In the genomic region with DNA sequence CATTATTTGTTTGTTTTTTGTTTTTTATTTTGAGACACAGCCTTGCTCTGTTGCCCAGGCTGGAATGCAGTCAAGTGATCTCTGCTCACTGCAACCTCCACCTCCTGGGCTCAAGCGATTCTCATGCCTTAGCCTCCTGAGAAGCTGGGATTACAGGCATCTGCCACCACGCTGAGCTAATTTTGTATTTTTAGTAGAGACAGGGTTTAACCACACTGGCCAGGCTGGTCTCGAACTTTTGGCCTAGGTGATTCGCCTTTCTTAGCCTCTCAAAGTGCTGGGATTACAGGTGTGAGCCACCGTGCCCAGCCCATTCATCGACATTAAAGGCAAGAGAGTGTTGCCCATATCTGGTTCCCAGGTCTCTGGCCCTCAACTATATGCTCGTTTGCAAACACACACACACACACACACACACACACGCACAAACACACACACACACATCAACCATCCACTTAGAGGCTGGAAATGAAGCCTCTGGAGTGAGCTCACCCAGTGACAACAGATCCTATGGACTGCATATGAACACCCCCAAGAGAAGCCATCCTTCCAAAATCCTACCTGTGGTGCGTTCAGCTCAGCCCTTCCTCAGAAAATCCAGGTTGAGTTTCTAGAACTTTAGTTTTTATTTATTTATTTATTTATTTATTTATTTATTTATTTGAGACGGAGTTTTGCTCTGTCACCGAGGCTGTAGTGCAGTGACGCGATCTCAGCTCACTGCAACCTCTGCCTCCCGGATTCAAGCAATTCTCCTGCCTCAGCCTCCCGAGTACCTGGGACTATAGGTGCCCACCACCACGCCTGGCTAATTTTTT, we compare ENCODE assay signal across 13 cellular contexts. TPM values are rescaled to one million over a fixed set of nuclear protein-coding genes. Genes with fewer than 3 reads are reported as not detected.
A peak's percentile ranks its signal among the peaks of the same experiment; 100 is the strongest.
DNase-seq lines count a peak whose midpoint lies in the region; ATAC-seq and TF ChIP-seq lines count a peak whose summit lies in the region.
"Had no signal": no experiment of that assay in that cellular context is flagged by ENCODE, and none has a peak within 500 bp of the region (broad histone marks: within the 10 kb centered on the region; RNA-seq: fewer than 3 reads in every experiment).

No MANE protein-coding gene starts in this region.

- H3K4me1 Mint-ChIP-seq in activated naive CD4-positive, alpha-beta T cell treated with anti-CD3 and anti-CD28 coated beads, Interleukin-2, amount 50 U/mL, for 24 hours, result peaks cover 53% of the 10 kb centered on the region
- H3K4me1 Mint-ChIP-seq in activated naive CD8-positive, alpha-beta T cell treated with anti-CD3 and anti-CD28 coated beads for 36 hours, result peaks cover 66% of the 10 kb centered on the region
- peaks cover 51 to 87% of the 10 kb centered on the region in 2 donors for H3K4me1 Mint-ChIP-seq in stimulated activated naive B cell treated with anti-CD40 and anti-IgM and Interleukin-4, amounts not matched to agents 10 μg/mL and 1 μg/mL and 100 μg/mL, for 72 hours
- no peaks in the 10 kb centered on the region for H3K4me1 Mint-ChIP-seq in glutamatergic neuron (ENCODE audit: low read depth, unreplicated experiment)

- no peaks in the 10 kb centered on the region for H3K79me2 ChIP-seq in Loucy (ENCODE audit: insufficient read depth, low read length)
- H3K79me2 ChIP-seq: parathyroid adenoma had no signal

- H4K20me1 ChIP-seq in Loucy (ENCODE audit: insufficient read depth, low read length, poor library complexity, severe bottlenecking), result no peaks in the 10 kb centered on the region

- no peaks in the 10 kb centered on the region for H3K27me3 ChIP-seq in Loucy (ENCODE audit: insufficient read depth, low read length, poor library complexity, severe bottlenecking)
- H3K27me3 ChIP-seq: adrenal gland had no signal

- H3K27me3 Mint-ChIP-seq in activated naive CD4-positive, alpha-beta T cell treated with anti-CD3 and anti-CD28 coated beads, Interleukin-2, amount 50 U/mL, for 24 hours, result no peaks in the 10 kb centered on the region
- peaks cover 3% of the 10 kb centered on the region for H3K27me3 Mint-ChIP-seq in activated naive CD8-positive, alpha-beta T cell treated with anti-CD3 and anti-CD28 coated beads for 36 hours
- no peaks in the 10 kb centered on the region for H3K27me3 Mint-ChIP-seq in stimulated activated naive B cell treated with anti-CD40 and anti-IgM and Interleukin-4, amounts not matched to agents 10 μg/mL and 1 μg/mL and 100 μg/mL, for 72 hours
- peaks cover 3% of the 10 kb centered on the region for H3K27me3 Mint-ChIP-seq in glutamatergic neuron (ENCODE audit: unreplicated experiment)

- 0 out of 2 replicates have a peak, but pooled peaks cover 2% of the 10 kb centered on the region for H3F3A ChIP-seq in Loucy (ENCODE audit: low read depth)

- ATAC-seq in stimulated activated naive B cell treated with anti-CD40 and anti-IgM and Interleukin-4, amounts not matched to agents 10 μg/mL and 1 μg/mL and 100 μg/mL, for 72 hours (replicated peaks), result no peak

- H3K27ac Mint-ChIP-seq in activated naive CD4-positive, alpha-beta T cell treated with anti-CD3 and anti-CD28 coated beads, Interleukin-2, amount 50 U/mL, for 24 hours, result peak overlapping the region; percentile 91
- H3K27ac Mint-ChIP-seq in activated naive CD8-positive, alpha-beta T cell treated with anti-CD3 and anti-CD28 coated beads for 36 hours, result peak overlapping the region; percentile 95
- peak overlapping the region; percentile 97 for H3K27ac Mint-ChIP-seq in stimulated activated naive B cell treated with anti-CD40 and anti-IgM and Interleukin-4, amounts not matched to agents 10 μg/mL and 1 μg/mL and 100 μg/mL, for 72 hours
- no peak overlapping the region for H3K27ac Mint-ChIP-seq in glutamatergic neuron (ENCODE audit: unreplicated experiment)

- H2AFZ ChIP-seq in Loucy (ENCODE audit: low read length), result no peak overlapping the region
- H2AFZ ChIP-seq: parathyroid adenoma had no signal

- H3K9ac ChIP-seq in Loucy (ENCODE audit: low read depth, low read length, poor library complexity, severe bottlenecking), result peak overlapping the region; percentile 27
- H3K9ac ChIP-seq: parathyroid adenoma had no signal

- no peak for DNase-seq in activated naive CD4-positive, alpha-beta T cell (lab: John Stamatoyannopoulos, UW)
- no peak for DNase-seq in activated naive CD8-positive, alpha-beta T cell treated with anti-CD3 and anti-CD28 coated beads for 36 hours
- DNase-seq in stimulated activated naive B cell treated with anti-CD40 and anti-IgM and Interleukin-4, amounts not matched to agents 10 μg/mL and 1 μg/mL and 100 μg/mL, for 72 hours, result no peak
- DNase-seq in glutamatergic neuron (no peak), NK-92 (lab: John Stamatoyannopoulos, UW; ENCODE audit: unreplicated experiment) (no peak), NCI-H510A (lab: John Stamatoyannopoulos, UW) (no peak)
- DNase-seq: NCI-H1436 treated with DMSO at 0.1 percent for 48 hours, NCI-H2227 treated with DMSO at 0.1 percent for 48 hours, SJCRH30 had no signal

- peak overlapping the region; percentile 47 for H3K4me3 ChIP-seq in Loucy (ENCODE audit: low read length, poor library complexity, severe bottlenecking)
- H3K4me3 ChIP-seq: adrenal gland, SJCRH30 had no signal

- H3K9me2 ChIP-seq in Loucy (replicated peaks; ENCODE audit: low read depth, low read length), result no peaks in the 10 kb centered on the region

- H3K9me3 ChIP-seq in Loucy (ENCODE audit: insufficient read depth, low read depth, low read length), result no peaks in the 10 kb centered on the region
- H3K9me3 ChIP-seq: adrenal gland, SJCRH30 had no signal

- no peaks in the 10 kb centered on the region for H3K36me3 Mint-ChIP-seq in activated naive CD4-positive, alpha-beta T cell treated with anti-CD3 and anti-CD28 coated beads, Interleukin-2, amount 50 U/mL, for 24 hours
- peaks cover 2% of the 10 kb centered on the region for H3K36me3 Mint-ChIP-seq in activated naive CD8-positive, alpha-beta T cell treated with anti-CD3 and anti-CD28 coated beads for 36 hours
- H3K36me3 Mint-ChIP-seq in stimulated activated naive B cell treated with anti-CD40 and anti-IgM and Interleukin-4, amounts not matched to agents 10 μg/mL and 1 μg/mL and 100 μg/mL, for 72 hours, result peaks cover 0 to 4% of the 10 kb centered on the region in 2 donors
- H3K36me3 Mint-ChIP-seq in glutamatergic neuron (ENCODE audit: unreplicated experiment), result no peaks in the 10 kb centered on the region

- peaks cover 39% of the 10 kb centered on the region for H3K4me1 ChIP-seq in Loucy (ENCODE audit: insufficient read depth, low read length, poor library complexity, severe bottlenecking)
- H3K4me1 ChIP-seq: adrenal gland, parathyroid adenoma, SJCRH30 had no signal

- TF ChIP-seq CTCF in Loucy (conservative IDR thresholded peaks at IDR 0.05; ENCODE audit: low read length), result no peak
- TF ChIP-seq CTCF in glutamatergic neuron (IDR thresholded peaks at IDR 0.05; ENCODE audit: partially characterized antibody, unreplicated experiment), result no peak

- H3K9me3 Mint-ChIP-seq in activated naive CD4-positive, alpha-beta T cell treated with anti-CD3 and anti-CD28 coated beads, Interleukin-2, amount 50 U/mL, for 24 hours, result no peaks in the 10 kb centered on the region
- H3K9me3 Mint-ChIP-seq in activated naive CD8-positive, alpha-beta T cell treated with anti-CD3 and anti-CD28 coated beads for 36 hours, result peaks cover 2% of the 10 kb centered on the region
- no peaks in the 10 kb centered on the region for H3K9me3 Mint-ChIP-seq in stimulated activated naive B cell treated with anti-CD40 and anti-IgM and Interleukin-4, amounts not matched to agents 10 μg/mL and 1 μg/mL and 100 μg/mL, for 72 hours
- H3K9me3 Mint-ChIP-seq in glutamatergic neuron (ENCODE audit: unreplicated experiment), result peaks cover 2% of the 10 kb centered on the region

- H3K4me3 Mint-ChIP-seq in activated naive CD4-positive, alpha-beta T cell treated with anti-CD3 and anti-CD28 coated beads, Interleukin-2, amount 50 U/mL, for 24 hours, result peak overlapping the region; percentile 68
- H3K4me3 Mint-ChIP-seq in activated naive CD8-positive, alpha-beta T cell treated with anti-CD3 and anti-CD28 coated beads for 36 hours, result no peak overlapping the region
- peak overlapping the region; percentile 69 to 74 for H3K4me3 Mint-ChIP-seq in stimulated activated naive B cell treated with anti-CD40 and anti-IgM and Interleukin-4, amounts not matched to agents 10 μg/mL and 1 μg/mL and 100 μg/mL, for 72 hours
- H3K4me3 Mint-ChIP-seq in glutamatergic neuron (ENCODE audit: unreplicated experiment), result no peak overlapping the region

- peak overlapping the region; percentile 70 for H3K4me2 ChIP-seq in Loucy (ENCODE audit: low read depth, low read length, poor library complexity, severe bottlenecking)

- H3K36me3 ChIP-seq in Loucy (ENCODE audit: insufficient read depth, low read length), result no peaks in the 10 kb centered on the region
- H3K36me3 ChIP-seq: adrenal gland, SJCRH30 had no signal

RNA-seq across cellular contexts. Expression of gene SEPHS2, which starts 12.3 kb away (rescaled TPM):
- total RNA-seq in activated naive CD8-positive, alpha-beta T cell treated with anti-CD3 and anti-CD28 coated beads for 36 hours, result 10 to 100 TPM; 80.1 to 80.6 TPM
- 43.2 TPM for total RNA-seq in glutamatergic neuron (ENCODE audit: unreplicated experiment)

RNA-seq across cellular contexts. Expression of gene ITGAL, which starts 14.6 kb away (rescaled TPM):
- 100 to 1,000 TPM; 233 to 235 TPM for total RNA-seq in activated naive CD8-positive, alpha-beta T cell treated with anti-CD3 and anti-CD28 coated beads for 36 hours
- total RNA-seq in glutamatergic neuron (ENCODE audit: unreplicated experiment), result not detected
- total RNA-seq: SJCRH30 had no signal

RNA-seq across cellular contexts. Expression of gene DCTPP1, which starts 28.1 kb away (rescaled TPM):
- 100 to 1,000 TPM; 181 to 183 TPM for total RNA-seq in activated naive CD8-positive, alpha-beta T cell treated with anti-CD3 and anti-CD28 coated beads for 36 hours
- 37.6 TPM for total RNA-seq in glutamatergic neuron (ENCODE audit: unreplicated experiment)

RNA-seq across cellular contexts. Expression of gene ZNF771, which starts 50.5 kb away (rescaled TPM):
- 1 to 10 TPM; 4.2 to 5.2 TPM for total RNA-seq in activated naive CD8-positive, alpha-beta T cell treated with anti-CD3 and anti-CD28 coated beads for 36 hours
- 7.8 TPM for total RNA-seq in glutamatergic neuron (ENCODE audit: unreplicated experiment)

Comparison
In these comparisons a context has a peak if more than half of its experiments do, and no peak if none do; other contexts are left out.
1. H3K4me3 Mint-ChIP-seq: peak in activated naive CD4-positive, alpha-beta T cell treated with anti-CD3 and anti-CD28 coated beads, Interleukin-2, amount 50 U/mL, for 24 hours (single experiment) and stimulated activated naive B cell treated with anti-CD40 and anti-IgM and Interleukin-4, amounts not matched to agents 10 μg/mL and 1 μg/mL and 100 μg/mL, for 72 hours (2 of 2); none in activated naive CD8-positive, alpha-beta T cell treated with anti-CD3 and anti-CD28 coated beads for 36 hours (single experiment) and glutamatergic neuron (single experiment).
2. RNA of gene ITGAL, which starts 14.6 kb away (total RNA-seq): 233 to 235 TPM in activated naive CD8-positive, alpha-beta T cell treated with anti-CD3 and anti-CD28 coated beads for 36 hours; not detected in glutamatergic neuron (single experiment); every median in the first group is over 100 times any median in the second.